Comparison of ENCODE assay signal across 19 cellular contexts in genomic region chr20:36086767-36087166, GRCh38.
DNase-seq lines count a peak whose midpoint lies in the region; ATAC-seq, FAIRE-seq and TF ChIP-seq lines count a peak whose summit lies in the region.
"Had no signal": no experiment of that assay in that cellular context is flagged by ENCODE, and none has a peak within 500 bp of the region (broad histone marks: within the 10 kb centered on the region; RNA-seq: fewer than 3 reads in every experiment).

No MANE protein-coding gene starts in this region.

- H3K79me1 ChIP-seq in mesenchymal stem cell (replicated peaks; ENCODE audit: low read length, poor library complexity, severe bottlenecking): no peaks in the 10 kb centered on the region

- H3K4me1 ChIP-seq in K562 (replicated peaks in 1 of 2; ENCODE audit: control insufficient read depth in 2 of 2, insufficient read depth in 2 of 2, low read length in 2 of 2): peaks cover 17 to 37% of the 10 kb centered on the region in 2 experiments
- peaks cover 7% of the 10 kb centered on the region for H3K4me1 ChIP-seq in mesenchymal stem cell (ENCODE audit: control insufficient read depth, insufficient read depth, low read depth, low read length)
- no peaks in the 10 kb centered on the region for H3K4me1 ChIP-seq in aorta (ENCODE audit: control insufficient read depth in 1 of 2, insufficient read depth in 2 of 2, low read length in 2 of 2)
- H3K4me1 ChIP-seq in SJCRH30: peaks cover 11% of the 10 kb centered on the region
- H3K4me1 ChIP-seq in OCI-LY7 (ENCODE audit: insufficient read depth, low read length, poor library complexity, severe bottlenecking): peaks cover 6% of the 10 kb centered on the region

- WGBS in K562 (ENCODE audit: insufficient coverage, low coverage, missing lambda C conversion rate): 3% methylated on average over 2 of the region's 2 CpGs
- WGBS in mesenchymal stem cell: 87% methylated on average over 1 of the region's 2 CpGs
- 54 to 60% methylated on average over 2 of the region's 2 CpGs for WGBS in aorta, 2 donors

- H3K27me3 ChIP-seq in K562 (ENCODE audit: control insufficient read depth in 2 of 2, insufficient read depth in 2 of 2, low read length in 2 of 2): no peaks in the 10 kb centered on the region
- peaks cover 7 to 16% of the 10 kb centered on the region in 2 experiments for H3K27me3 ChIP-seq in mesenchymal stem cell (ENCODE audit: control insufficient read depth in 1 of 2, insufficient read depth in 1 of 2, low read length in 2 of 2)
- no peaks in the 10 kb centered on the region for H3K27me3 ChIP-seq in aorta (ENCODE audit: control insufficient read depth in 1 of 2, insufficient read depth in 2 of 2, low read length in 1 of 2)
- H3K27me3 ChIP-seq in SJCRH30: peaks cover 17% of the 10 kb centered on the region

- ATAC-seq in K562: peak; percentile 63
- no peak for ATAC-seq in aorta (ENCODE audit: low FRiP score)
- ATAC-seq: WTC11 had no signal

- H3K4ac ChIP-seq in mesenchymal stem cell (ENCODE audit: low read depth in 1 of 2, low read length in 2 of 2): no peak overlapping the region

- TF ChIP-seq CTCF in K562 (IDR thresholded peaks at IDR 0.05 in 2 of 3, conservative IDR thresholded peaks at IDR 0.05 in 1 of 3; ENCODE audit: insufficient read depth in 2 of 3, low read depth in 1 of 3, low read length in 3 of 3) (no peak), OCI-LY7 (conservative IDR thresholded peaks at IDR 0.05; ENCODE audit: low read length) (no peak)

- no peak overlapping the region for H4K8ac ChIP-seq in mesenchymal stem cell (ENCODE audit: low read length)

- no peak overlapping the region for H2BK12ac ChIP-seq in mesenchymal stem cell (ENCODE audit: low read length in 2 of 2)

- peak; percentile 66 for TF ChIP-seq EP300 in K562 (IDR thresholded peaks at IDR 0.05; ENCODE audit: low read length)

- no peak overlapping the region for H3K18ac ChIP-seq in mesenchymal stem cell (ENCODE audit: low read depth in 1 of 2, low read length in 2 of 2)

- H3K79me2 ChIP-seq in K562 (ENCODE audit: control insufficient read depth, insufficient read depth, low read length): no peaks in the 10 kb centered on the region
- no peaks in the 10 kb centered on the region for H3K79me2 ChIP-seq in OCI-LY7 (ENCODE audit: insufficient read depth, low read depth, low read length)

- H3K27ac ChIP-seq in K562 (ENCODE audit: extremely low read depth, low read depth, low read length) (0 out of 3 replicates have a peak overlapping the region, but pooled peaks have one; percentile 7), mesenchymal stem cell (ENCODE audit: low read length, poor library complexity, severe bottlenecking) (no peak overlapping the region), aorta (ENCODE audit: low read depth in 1 of 2, low read length in 2 of 2) (no peak overlapping the region), SJCRH30 (no peak overlapping the region), OCI-LY7 (ENCODE audit: low read depth, low read length, poor library complexity, severe bottlenecking) (no peak overlapping the region)
- H3K27ac ChIP-seq: neural progenitor cell, sigmoid colon had no signal

- peak; percentile 75 for FAIRE-seq in K562 (lab: Jason Lieb, UNC)
- FAIRE-seq: endometrium, G401.6 had no signal

- H4K20me1 ChIP-seq in K562 (replicated peaks; ENCODE audit: control insufficient read depth, insufficient read depth, low read length): no peaks in the 10 kb centered on the region
- H4K20me1 ChIP-seq in OCI-LY7 (ENCODE audit: insufficient read depth, low read length): no peaks in the 10 kb centered on the region

- POLR2A ChIA-PET in K562 (lab: Yijun Ruan, JAX): interaction anchor here (1.2 to 2.3 kb wide), 4 partner anchors 10 to 35 kb away, joined by 3 to 9 read pairs (median 6); no protein-coding TSS in a partner anchor
- POLR2A ChIA-PET in OCI-LY7 (lab: Charles Lee): interaction anchor here (0.6 to 0.7 kb wide), 3 partner anchors 32 to 94 kb away, joined by 3 to 4 read pairs (median 4); no protein-coding TSS in a partner anchor

- H3K4me3 ChIP-seq in K562 (no peak overlapping the region), mesenchymal stem cell (ENCODE audit: insufficient read depth in 1 of 2, low read depth in 1 of 2, low read length in 2 of 2) (no peak overlapping the region), aorta (ENCODE audit: low read length in 2 of 2) (no peak overlapping the region), SJCRH30 (no peak overlapping the region), OCI-LY7 (ENCODE audit: low read depth, low read length, poor library complexity, severe bottlenecking) (no peak overlapping the region)
- H3K4me3 ChIP-seq: neural progenitor cell, sigmoid colon had no signal

- H3K9me3 ChIP-seq in K562 (replicated peaks; ENCODE audit: control insufficient read depth, insufficient read depth, low read depth, low read length): no peaks in the 10 kb centered on the region; the same call in 1 of the 2 replicates
- H3K9me3 ChIP-seq in mesenchymal stem cell (ENCODE audit: control insufficient read depth, low read length): no peaks in the 10 kb centered on the region
- peaks cover 1% of the 10 kb centered on the region for H3K9me3 ChIP-seq in aorta (ENCODE audit: control insufficient read depth, low read length)
- 0 out of 2 replicates have a peak, but pooled peaks cover 3% of the 10 kb centered on the region for H3K9me3 ChIP-seq in SJCRH30 (replicated peaks)
- H3K9me3 ChIP-seq in OCI-LY7 (ENCODE audit: low read length): peaks cover 10% of the 10 kb centered on the region; the same call in 1 of the 2 replicates
- H3K9me3 ChIP-seq: sigmoid colon had no signal

- in situ Hi-C loops in K562 (cut with MboI): no loop called here

- H3K9me1 ChIP-seq in K562 (ENCODE audit: control insufficient read depth, insufficient read depth, low read length): no peaks in the 10 kb centered on the region

- H3K14ac ChIP-seq in mesenchymal stem cell (ENCODE audit: low read length in 2 of 2): no peak overlapping the region

- H2BK120ac ChIP-seq in mesenchymal stem cell (ENCODE audit: low read depth, low read length): no peak overlapping the region

- BruUV-seq in K562 (replicated peaks; lab: Mats Ljungman, UMichigan) (no TSS peak), OCI-LY7 (replicated peaks; lab: Mats Ljungman, UMichigan) (no TSS peak)

- H3K23ac ChIP-seq in mesenchymal stem cell (ENCODE audit: low read length in 2 of 2): no peak overlapping the region

- H2AK5ac ChIP-seq in mesenchymal stem cell (ENCODE audit: low read length, severe bottlenecking): peak overlapping the region; percentile 70

- no peak overlapping the region for H2BK5ac ChIP-seq in mesenchymal stem cell (ENCODE audit: low read depth, low read length, poor library complexity, severe bottlenecking)

- CTCF ChIA-PET in K562 (lab: Yijun Ruan, JAX; ENCODE audit: low intra/inter-chr PET ratio) (no interaction called here), OCI-LY7 (lab: Charles Lee; ENCODE audit: unreplicated experiment) (no interaction called here)

- no peaks in the 10 kb centered on the region for H3K36me3 ChIP-seq in K562 (ENCODE audit: control insufficient read depth, insufficient read depth, low read length)
- H3K36me3 ChIP-seq in mesenchymal stem cell (ENCODE audit: control insufficient read depth in 1 of 2, insufficient read depth in 2 of 2, low read depth in 1 of 2, low read length in 2 of 2): no peaks in the 10 kb centered on the region
- no peaks in the 10 kb centered on the region for H3K36me3 ChIP-seq in aorta (ENCODE audit: control insufficient read depth in 1 of 2, insufficient read depth in 2 of 2, low read length in 1 of 2)
- no peaks in the 10 kb centered on the region for H3K36me3 ChIP-seq in SJCRH30
- H3K36me3 ChIP-seq in OCI-LY7 (ENCODE audit: insufficient read depth, low read length): no peaks in the 10 kb centered on the region
- H3K36me3 ChIP-seq: neural progenitor cell, sigmoid colon had no signal

- TF ChIP-seq POLR2A in K562 (conservative IDR thresholded peaks at IDR 0.05): 0 out of 2 replicates have a peak, but pooled peaks have one; percentile 39

- no peak overlapping the region for H2AFZ ChIP-seq in K562 (ENCODE audit: low read depth, low read length)
- no peak overlapping the region for H2AFZ ChIP-seq in mesenchymal stem cell (ENCODE audit: low read depth, low read length)
- H2AFZ ChIP-seq in OCI-LY7 (ENCODE audit: low read length): no peak overlapping the region
- H2AFZ ChIP-seq: neural progenitor cell had no signal

- H4K91ac ChIP-seq in mesenchymal stem cell (ENCODE audit: low read length): no peak overlapping the region

- peak overlapping the region; percentile 0; the same call in 1 of the 2 replicates for H3K4me2 ChIP-seq in K562 (ENCODE audit: insufficient read depth, low read length)
- no peak overlapping the region for H3K4me2 ChIP-seq in mesenchymal stem cell (ENCODE audit: low read length, poor library complexity, severe bottlenecking)
- no peak overlapping the region for H3K4me2 ChIP-seq in OCI-LY7 (ENCODE audit: low read length)
- H3K4me2 ChIP-seq: neural progenitor cell had no signal

- intact Hi-C loops in K562 (cut with micrococcal nuclease) (loop anchor here (5.0 kb wide), 1 partner anchor 34 kb away; no protein-coding TSS in a partner anchor), aorta (cut with DNase I) (no loop called here), OCI-LY7 (cut with micrococcal nuclease; ENCODE audit: unreplicated experiment) (no loop called here)

- H3K9ac ChIP-seq in K562 (ENCODE audit: insufficient read depth in 1 of 2, low read depth in 2 of 2, low read length in 2 of 2) (no peak overlapping the region; a peak in 1 of 4 replicates), mesenchymal stem cell (ENCODE audit: low read length) (no peak overlapping the region)
- H3K9ac ChIP-seq: neural progenitor cell had no signal

- no peak overlapping the region for H2BK15ac ChIP-seq in mesenchymal stem cell (ENCODE audit: low read depth, poor library complexity, severe bottlenecking)

- TF ChIP-seq RAD21 in K562 (CRISPR knock-in tag; conservative IDR thresholded peaks at IDR 0.05 in 1 of 2, IDR thresholded peaks at IDR 0.05 in 1 of 2): no peak

- DNase-seq in NOMO-1 (lab: John Stamatoyannopoulos, UW; ENCODE audit: unreplicated experiment in 2 of 2) (peak; percentile 21 to 59), NOMO-1 treated with dmso at 0.1 percent for 144 hours (lab: John Stamatoyannopoulos, UW; ENCODE audit: unreplicated experiment) (no peak), K562 (ENCODE audit: extremely low read depth in 1 of 4, low spot score in 3 of 4) (peak; percentile 46 to 69 (median 51)), mesenchymal stem cell (no peak), aorta (peak; percentile 3 to 19), cerebellar nuclear complex (lab: John Stamatoyannopoulos, UW) (no peak), SJCRH30 (no peak), OCI-LY7 (ENCODE audit: low spot score) (no peak)
- DNase-seq: 8988T; activated CD8-positive, alpha-beta memory T cell treated with anti-CD3 and anti-CD28 coated beads, Interleukin-2, amount 50 U/mL, for 4 hours; activated naive CD4-positive, alpha-beta T cell treated with anti-CD3 and anti-CD28 coated beads, Interleukin-2, amount 50 U/mL, for 16 hours; caudate nucleus; CD8-positive, alpha-beta memory T cell; NCI-H1694 treated with DMSO at 0.1 percent for 48 hours; sigmoid colon had no signal

- no peaks in the 10 kb centered on the region for H3K9me2 ChIP-seq in OCI-LY7 (ENCODE audit: insufficient read depth, low read length)

TF ChIP-seq in K562, 482 proteins besides CTCF, POLR2A, EP300 and RAD21 (continues in another document):
- TF ChIP-seq FOXJ3 (CRISPR knock-in tag; IDR thresholded peaks at IDR 0.05): no peak

Comparison
In these comparisons a context has a peak if more than half of its experiments do, and no peak if none do; other contexts are left out.
1. DNase-seq: peak in NOMO-1 (2 of 2), K562 (4 of 4) and aorta (2 of 2); none in NOMO-1 treated with dmso at 0.1 percent for 144 hours (single experiment), mesenchymal stem cell (single experiment), cerebellar nuclear complex (0 of 2), SJCRH30 (0 of 2) and OCI-LY7 (single experiment).